In genomic region chr6:6610031-6610591, GRCh38 we compare ENCODE assay signal across 9 cellular contexts. TPM values are rescaled to one million over a fixed set of nuclear protein-coding genes. Genes with fewer than 3 reads are reported as not detected.
A peak's percentile ranks its signal among the peaks of the same experiment; 100 is the strongest.
DNase-seq lines count a peak whose midpoint lies in the region; ATAC-seq, FAIRE-seq and TF ChIP-seq lines count a peak whose summit lies in the region.
"Had no signal": no experiment of that assay in that cellular context is flagged by ENCODE, and none has a peak within 500 bp of the region (broad histone marks: within the 10 kb centered on the region; RNA-seq: fewer than 3 reads in every experiment).

No MANE protein-coding gene starts in this region.

- no peak for FAIRE-seq in HTR-8/SVneo (lab: Jason Lieb, UNC)
- FAIRE-seq: islet of Langerhans had no signal

- H3K27ac ChIP-seq in uterus: no peak overlapping the region

- ATAC-seq in GM19463 (IDR thresholded peaks at IDR 0.05; ENCODE audit: unreplicated experiment): peak; percentile 93
- ATAC-seq in HG03442 (IDR thresholded peaks at IDR 0.05; ENCODE audit: unreplicated experiment): peak; percentile 91
- peak; percentile 53 for ATAC-seq in activated T-helper 17 cell treated with anti-CD3 and anti-CD28 coated beads, Interleukin-2, amount 50 U/mL, for 72 hours (replicated peaks)

- no peaks in the 10 kb centered on the region for H3K36me3 ChIP-seq in uterus

- DNase-seq in GDM1 (lab: John Stamatoyannopoulos, UW) (peak; percentile 60), HTR-8/SVneo (ENCODE audit: insufficient read length, low spot score) (no peak), uterus (no peak), ACHN (no peak), NCI-H526 treated with DMSO at 0.1 percent for 48 hours (lab: John Stamatoyannopoulos, UW) (no peak)

- TF ChIP-seq POLR2A in uterus (IDR thresholded peaks at IDR 0.05): no peak

- in situ Hi-C loops in ACHN (cut with HindIII; ENCODE audit: low pct_ligation_motif_present, low pct_unique_long_range_greater_than_20kb, low sequenced_read_pairs): no loop called here

- intact Hi-C loops in uterus (cut with DNase I; ENCODE audit: low total_unique reads): no loop called here

- TF ChIP-seq CTCF in uterus (IDR thresholded peaks at IDR 0.05): no peak

- H3K9me3 ChIP-seq in uterus: no peaks in the 10 kb centered on the region

- peaks cover 8% of the 10 kb centered on the region for H3K4me1 Mint-ChIP-seq in activated T-helper 17 cell treated with anti-CD3 and anti-CD28 coated beads, Interleukin-2, amount 50 U/mL, for 72 hours

- H3K4me3 ChIP-seq in uterus: no peak overlapping the region

- H3K27me3 Mint-ChIP-seq in activated T-helper 17 cell treated with anti-CD3 and anti-CD28 coated beads, Interleukin-2, amount 50 U/mL, for 72 hours: no peaks in the 10 kb centered on the region

- peak overlapping the region; percentile 19 for H3K4me3 Mint-ChIP-seq in activated T-helper 17 cell treated with anti-CD3 and anti-CD28 coated beads, Interleukin-2, amount 50 U/mL, for 72 hours

- no peak overlapping the region for H3K27ac Mint-ChIP-seq in activated T-helper 17 cell treated with anti-CD3 and anti-CD28 coated beads, Interleukin-2, amount 50 U/mL, for 72 hours

- no peaks in the 10 kb centered on the region for H3K27me3 ChIP-seq in uterus

- H3K4me1 ChIP-seq in uterus: no peaks in the 10 kb centered on the region

- no peaks in the 10 kb centered on the region for H3K36me3 Mint-ChIP-seq in activated T-helper 17 cell treated with anti-CD3 and anti-CD28 coated beads, Interleukin-2, amount 50 U/mL, for 72 hours (ENCODE audit: low read depth)

- no peaks in the 10 kb centered on the region for H3K9me3 Mint-ChIP-seq in activated T-helper 17 cell treated with anti-CD3 and anti-CD28 coated beads, Interleukin-2, amount 50 U/mL, for 72 hours

RNA-seq across cellular contexts. Expression of gene LY86, which starts 21.6 kb away (rescaled TPM):
- total RNA-seq in activated T-helper 17 cell treated with anti-CD3 and anti-CD28 coated beads, Interleukin-2, amount 50 U/mL, for 72 hours: not detected
- total RNA-seq in uterus: 1 to 10 TPM in 1 of 4 donors, under 1 TPM in 1, not detected in 2; 0.73 to 4.4 TPM
